28 cellular contexts compared by ENCODE assay signal in genomic region chr20:2380601-2381000, GRCh38. TPM values are rescaled to one million over a fixed set of nuclear protein-coding genes. Genes with fewer than 3 reads are reported as not detected.
DNase-seq lines count a peak whose midpoint lies in the region; ATAC-seq lines count a peak whose summit lies in the region.
"Had no signal": no experiment of that assay in that cellular context is flagged by ENCODE, and none has a peak within 500 bp of the region (broad histone marks: within the 10 kb centered on the region; RNA-seq: fewer than 3 reads in every experiment).

TGM6 (plus strand) TSS chr20:2380901; CDS start chr20:2380969, 68 bp downstream.

- peaks cover 3% of the 10 kb centered on the region for H3K27me3 Mint-ChIP-seq in activated naive CD4-positive, alpha-beta T cell treated with anti-CD3 and anti-CD28 coated beads, Interleukin-2, amount 50 U/mL, for 24 hours
- H3K27me3 Mint-ChIP-seq in activated naive CD4-positive, alpha-beta T cell treated with anti-CD3 and anti-CD28 coated beads for 36 hours (ENCODE audit: low read depth): peaks cover 13% of the 10 kb centered on the region
- no peaks in the 10 kb centered on the region for H3K27me3 Mint-ChIP-seq in central memory CD8-positive, alpha-beta T cell
- peaks cover 6% of the 10 kb centered on the region for H3K27me3 Mint-ChIP-seq in activated CD4-positive, alpha-beta memory T cell treated with anti-CD3 and anti-CD28 coated beads, Interleukin-2, amount 10 ng/mL, durations not matched to agents 7 days and 5 days

- H3K9me3 Mint-ChIP-seq in activated naive CD4-positive, alpha-beta T cell treated with anti-CD3 and anti-CD28 coated beads, Interleukin-2, amount 50 U/mL, for 24 hours: no peaks in the 10 kb centered on the region
- H3K9me3 Mint-ChIP-seq in activated naive CD4-positive, alpha-beta T cell treated with anti-CD3 and anti-CD28 coated beads for 36 hours: no peaks in the 10 kb centered on the region
- no peaks in the 10 kb centered on the region for H3K9me3 Mint-ChIP-seq in central memory CD8-positive, alpha-beta T cell
- H3K9me3 Mint-ChIP-seq in activated CD4-positive, alpha-beta memory T cell treated with anti-CD3 and anti-CD28 coated beads, Interleukin-2, amount 10 ng/mL, durations not matched to agents 7 days and 5 days: no peaks in the 10 kb centered on the region
- H3K9me3 Mint-ChIP-seq: activated T-cell treated with anti-CD3 and anti-CD28 coated beads, Interleukin-2, amount 50 U/mL, for 24 hours; memory B cell had no signal

- CTCF ChIA-PET in activated naive CD4-positive, alpha-beta T cell treated with anti-CD3 and anti-CD28 coated beads for 36 hours (lab: Charles Lee): interaction anchor here (1.6 kb wide), 1 partner anchor 72 kb away, joined by 6 read pairs; no protein-coding TSS in a partner anchor
- CTCF ChIA-PET in activated CD4-positive, alpha-beta memory T cell treated with anti-CD3 and anti-CD28 coated beads, Interleukin-2, amount 10 ng/mL, durations not matched to agents 7 days and 5 days (lab: Charles Lee): interaction anchor here (1.9 kb wide), 1 partner anchor 72 kb away, joined by 7 read pairs; no protein-coding TSS in a partner anchor

- no peaks in the 10 kb centered on the region for H3K9me3 ChIP-seq in HUES6 (ENCODE audit: control insufficient read depth, insufficient read depth, low read depth, low read length)
- H3K9me3 ChIP-seq: adrenal gland, HAP-1, right atrium auricular region, SJSA1, thoracic aorta had no signal

- no peak within 1 kb of the TSS for H3K4me3 ChIP-seq in HUES6 (ENCODE audit: low read depth, low read length)
- H3K4me3 ChIP-seq: adrenal gland, HAP-1, right atrium auricular region, SJSA1, smooth muscle cell, thoracic aorta had no signal

- intact Hi-C loops in activated naive CD4-positive, alpha-beta T cell treated with anti-CD3 and anti-CD28 coated beads for 36 hours (cut with micrococcal nuclease): no loop called here

- H3K36me3 Mint-ChIP-seq in activated naive CD4-positive, alpha-beta T cell treated with anti-CD3 and anti-CD28 coated beads, Interleukin-2, amount 50 U/mL, for 24 hours: no peaks in the 10 kb centered on the region
- no peaks in the 10 kb centered on the region for H3K36me3 Mint-ChIP-seq in activated naive CD4-positive, alpha-beta T cell treated with anti-CD3 and anti-CD28 coated beads for 36 hours (ENCODE audit: low read depth)
- H3K36me3 Mint-ChIP-seq in central memory CD8-positive, alpha-beta T cell (ENCODE audit: insufficient read depth): peaks cover 2% of the 10 kb centered on the region
- no peaks in the 10 kb centered on the region for H3K36me3 Mint-ChIP-seq in activated CD4-positive, alpha-beta memory T cell treated with anti-CD3 and anti-CD28 coated beads, Interleukin-2, amount 10 ng/mL, durations not matched to agents 7 days and 5 days (ENCODE audit: low read depth)
- H3K36me3 Mint-ChIP-seq: memory B cell had no signal

- peaks cover 19% of the 10 kb centered on the region for H3K4me1 ChIP-seq in HUES6 (ENCODE audit: control insufficient read depth, insufficient read depth, low read length)
- H3K4me1 ChIP-seq: adrenal gland, HAP-1, right atrium auricular region had no signal

- no peaks in the 10 kb centered on the region for H3K36me3 ChIP-seq in HUES6 (ENCODE audit: control insufficient read depth, insufficient read depth, low read length)
- H3K36me3 ChIP-seq: adrenal gland, HAP-1, right atrium auricular region, SJSA1, thoracic aorta had no signal

- no peaks in the 10 kb centered on the region for H3K27me3 ChIP-seq in HUES6 (ENCODE audit: control insufficient read depth, insufficient read depth, low read length)
- H3K27me3 ChIP-seq: right atrium auricular region, SJSA1 had no signal

- POLR2A ChIA-PET in activated CD4-positive, alpha-beta memory T cell treated with anti-CD3 and anti-CD28 coated beads, Interleukin-2, amount 10 ng/mL, durations not matched to agents 7 days and 5 days (lab: Charles Lee): no interaction called here

- DNase-seq in activated naive CD4-positive, alpha-beta T cell treated with anti-CD3 and anti-CD28 coated beads for 36 hours: no peak
- no peak for DNase-seq in central memory CD8-positive, alpha-beta T cell (ENCODE audit: low spot score in 2 of 2)
- no peak for DNase-seq in putamen (ENCODE audit: low spot score)
- no peak for DNase-seq in kidney glomerular epithelial cell (lab: John Stamatoyannopoulos, UW)
- no peak for DNase-seq in activated CD4-positive, alpha-beta memory T cell treated with anti-CD3 and anti-CD28 coated beads, Interleukin-2, amount 10 ng/mL, durations not matched to agents 7 days and 5 days
- DNase-seq: activated gamma-delta T cell; activated T-cell treated with anti-CD3 and anti-CD28 coated beads, Interleukin-2, amount 50 U/mL, for 24 hours; adrenal gland; central memory CD4-positive, alpha-beta T cell; NCI-H1694; NCI-H446; NCI-H82; OCI-M1; stimulated activated naive CD8-positive, alpha-beta T cell treated with anti-CD3 and anti-CD28 coated beads, Interleukin-15, Interleukin-2, amounts not matched to agents 100 U/mL and 50 U/mL, for 24 hours had no signal

- no peak within 1 kb of the TSS for H3K27ac Mint-ChIP-seq in activated naive CD4-positive, alpha-beta T cell treated with anti-CD3 and anti-CD28 coated beads, Interleukin-2, amount 50 U/mL, for 24 hours
- H3K27ac Mint-ChIP-seq in activated naive CD4-positive, alpha-beta T cell treated with anti-CD3 and anti-CD28 coated beads for 36 hours: no peak within 1 kb of the TSS
- no peak within 1 kb of the TSS for H3K27ac Mint-ChIP-seq in central memory CD8-positive, alpha-beta T cell (ENCODE audit: low read depth)
- no peak within 1 kb of the TSS for H3K27ac Mint-ChIP-seq in activated CD4-positive, alpha-beta memory T cell treated with anti-CD3 and anti-CD28 coated beads, Interleukin-2, amount 10 ng/mL, durations not matched to agents 7 days and 5 days
- H3K27ac Mint-ChIP-seq: activated T-cell treated with anti-CD3 and anti-CD28 coated beads, Interleukin-2, amount 50 U/mL, for 24 hours; memory B cell had no signal

- H3K4me3 Mint-ChIP-seq in activated naive CD4-positive, alpha-beta T cell treated with anti-CD3 and anti-CD28 coated beads, Interleukin-2, amount 50 U/mL, for 24 hours: peak within 1 kb of the TSS; percentile 36
- H3K4me3 Mint-ChIP-seq in activated naive CD4-positive, alpha-beta T cell treated with anti-CD3 and anti-CD28 coated beads for 36 hours: no peak within 1 kb of the TSS
- peak within 1 kb of the TSS; percentile 61 for H3K4me3 Mint-ChIP-seq in central memory CD8-positive, alpha-beta T cell
- no peak within 1 kb of the TSS for H3K4me3 Mint-ChIP-seq in activated CD4-positive, alpha-beta memory T cell treated with anti-CD3 and anti-CD28 coated beads, Interleukin-2, amount 10 ng/mL, durations not matched to agents 7 days and 5 days
- H3K4me3 Mint-ChIP-seq: activated T-cell treated with anti-CD3 and anti-CD28 coated beads, Interleukin-2, amount 50 U/mL, for 24 hours; memory B cell had no signal

- H3K27ac ChIP-seq in HUES6 (ENCODE audit: low read depth, low read length): 0 out of 2 replicates have a peak within 1 kb of the TSS, but pooled peaks have one; percentile 24
- H3K27ac ChIP-seq: adrenal gland, right atrium auricular region, RWPE1, SJSA1, thoracic aorta had no signal

- H3K4me1 Mint-ChIP-seq in activated naive CD4-positive, alpha-beta T cell treated with anti-CD3 and anti-CD28 coated beads, Interleukin-2, amount 50 U/mL, for 24 hours: peaks cover 26% of the 10 kb centered on the region
- H3K4me1 Mint-ChIP-seq in activated naive CD4-positive, alpha-beta T cell treated with anti-CD3 and anti-CD28 coated beads for 36 hours (ENCODE audit: low read depth): peaks cover 17% of the 10 kb centered on the region
- peaks cover 44% of the 10 kb centered on the region for H3K4me1 Mint-ChIP-seq in central memory CD8-positive, alpha-beta T cell
- peaks cover 16% of the 10 kb centered on the region for H3K4me1 Mint-ChIP-seq in activated CD4-positive, alpha-beta memory T cell treated with anti-CD3 and anti-CD28 coated beads, Interleukin-2, amount 10 ng/mL, durations not matched to agents 7 days and 5 days

- H3K9ac ChIP-seq in HUES6 (ENCODE audit: low read length): no peak within 1 kb of the TSS

- no peak for ATAC-seq in central memory CD8-positive, alpha-beta T cell (replicated peaks; ENCODE audit: extremely low read depth, poor library complexity, severe bottlenecking)
- ATAC-seq: esophagus mucosa; left lobe of liver; stimulated activated naive CD8-positive, alpha-beta T cell treated with anti-CD3 and anti-CD28 coated beads, Interleukin-15, Interleukin-2, amounts not matched to agents 100 U/mL and 50 U/mL, for 24 hours had no signal

RNA-seq across cellular contexts. Expression of gene TGM6, which starts in this region (rescaled TPM):
- not detected for total RNA-seq in activated naive CD4-positive, alpha-beta T cell treated with anti-CD3 and anti-CD28 coated beads for 36 hours
- total RNA-seq in activated CD4-positive, alpha-beta memory T cell treated with anti-CD3 and anti-CD28 coated beads, Interleukin-2, amount 10 ng/mL, durations not matched to agents 7 days and 5 days: not detected
- total RNA-seq: adrenal gland; esophagus mucosa; fibroblast of villous mesenchyme; left lobe of liver; LHCN-M2; right atrium auricular region; SJSA1; smooth muscle cell; T-helper 1 cell treated with Interleukin-12 subunit alpha and Interleukin-12 subunit beta and Interleukin-4 antibody, amounts not matched to agents 30 ng/mL and 1 ng/mL, for 36 hours; thoracic aorta had no signal

Comparison
In these comparisons a context has a peak if more than half of its experiments do, and no peak if none do; other contexts are left out.
1. H3K4me3 Mint-ChIP-seq: peak in activated naive CD4-positive, alpha-beta T cell treated with anti-CD3 and anti-CD28 coated beads, Interleukin-2, amount 50 U/mL, for 24 hours (single experiment) and central memory CD8-positive, alpha-beta T cell (single experiment); none in activated naive CD4-positive, alpha-beta T cell treated with anti-CD3 and anti-CD28 coated beads for 36 hours (single experiment) and activated CD4-positive, alpha-beta memory T cell treated with anti-CD3 and anti-CD28 coated beads, Interleukin-2, amount 10 ng/mL, durations not matched to agents 7 days and 5 days (single experiment).